In the genomic region with DNA sequence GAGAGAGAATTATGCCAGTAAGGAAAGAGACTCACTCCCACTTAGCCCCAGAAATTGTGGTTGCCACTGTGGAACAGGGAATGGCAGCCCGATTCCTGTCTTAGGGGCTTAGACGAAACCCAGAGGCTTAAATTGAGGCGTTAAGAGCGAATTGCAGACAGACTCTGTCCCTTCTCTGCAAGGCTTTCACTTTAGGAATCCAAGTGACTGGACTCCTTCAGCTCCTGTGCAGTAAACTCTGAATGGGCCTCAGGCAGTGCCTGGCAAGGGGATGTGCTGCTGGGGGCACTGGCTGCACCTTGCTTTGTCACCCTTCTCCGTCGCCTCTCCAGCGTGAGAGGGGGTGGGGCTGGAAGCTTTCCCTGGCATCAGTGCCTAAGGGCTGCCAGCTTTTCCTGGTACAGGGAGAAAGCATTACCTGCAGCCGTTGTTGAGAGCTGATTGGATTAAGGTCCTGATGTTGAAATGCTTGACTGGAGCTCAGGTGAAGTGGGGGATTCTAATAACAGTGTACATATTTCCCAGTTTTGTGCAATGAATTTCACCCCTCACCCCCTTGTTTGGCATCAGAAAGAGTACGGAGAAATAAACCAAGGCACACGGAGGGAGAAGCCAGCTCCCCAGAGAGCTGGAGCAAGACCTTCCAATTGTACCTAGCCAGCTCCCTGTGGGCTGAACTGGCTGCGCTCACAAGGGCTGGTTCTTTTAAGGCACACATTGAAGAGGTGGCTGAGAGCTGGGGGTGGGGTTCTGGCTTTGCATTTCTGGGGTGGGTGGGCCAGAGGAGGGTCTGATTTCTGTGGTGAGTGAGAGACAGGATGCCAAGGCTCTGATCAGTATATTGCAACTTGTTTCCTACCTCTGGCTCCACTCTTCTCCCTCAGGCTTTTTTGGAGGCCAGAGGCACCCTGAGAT, we compare ENCODE assay signal across 1 cellular context.
TF ChIP-seq lines count a peak whose summit lies in the region.

No MANE protein-coding gene starts in this region.

TF ChIP-seq in GM23338, 12 proteins besides CTCF, POLR2A, EP300 and RAD21 (continued from another document):
- no peak for TF ChIP-seq ZNF462 (CRISPR knock-in tag; IDR thresholded peaks at IDR 0.05)
- no peak for TF ChIP-seq ZNF331 (CRISPR knock-in tag; IDR thresholded peaks at IDR 0.05; ENCODE audit: low read depth)
- TF ChIP-seq NANOG (IDR thresholded peaks at IDR 0.05; ENCODE audit: borderline replicate concordance) = no peak
- TF ChIP-seq CREB1 (CRISPR knock-in tag; IDR thresholded peaks at IDR 0.05; ENCODE audit: low read depth) = no peak
